ENCODE assay signal across 8 cellular contexts in genomic region chr10:35058134-35058533, GRCh38. TPM values are rescaled to one million over a fixed set of nuclear protein-coding genes. Genes with fewer than 3 reads are reported as not detected.
A peak's percentile ranks its signal among the peaks of the same experiment; 100 is the strongest.
DNase-seq lines count a peak whose midpoint lies in the region; ATAC-seq and TF ChIP-seq lines count a peak whose summit lies in the region.

No MANE protein-coding gene starts in this region.

- no peak overlapping the region for H3K4me3 ChIP-seq in HCT116 (replicated peaks in 1 of 2; ENCODE audit: low read depth in 1 of 2, low read length in 2 of 2)

- intact Hi-C loops in HCT116 (cut with micrococcal nuclease): no loop called here

- H3K27ac Mint-ChIP-seq in immature natural killer cell (peak overlapping the region; percentile 44 to 82 (median 70)), T-cell (peak overlapping the region in 1 of 2 donors; percentile 55)

- ATAC-seq in HCT116 (no peak), T-cell (replicated peaks in 1 of 4) (no peak)

- RAD21 ChIA-PET in HCT116 (lab: Charles Lee; ENCODE audit: low non-redundant PET in 1 of 2, low total read pairs in 2 of 2, uncharacterized antibody in 2 of 2, unreplicated experiment in 2 of 2): no interaction called here

- TF ChIP-seq CTCF in HCT116 (IDR thresholded peaks at IDR 0.05 in 2 of 3, conservative IDR thresholded peaks at IDR 0.05 in 1 of 3; ENCODE audit: borderline replicate concordance in 1 of 3, insufficient read depth in 1 of 3, low read depth in 2 of 3, low read length in 2 of 3): no peak

- CTCF ChIA-PET in HCT116 (lab: Charles Lee) (no interaction called here), T-cell (lab: Charles Lee) (no interaction called here)

- peaks cover 3 to 4% of the 10 kb centered on the region in 2 experiments; a peak in 1 of 4 replicates for H3K36me3 ChIP-seq in HCT116 (ENCODE audit: control insufficient read depth in 1 of 2, insufficient read depth in 2 of 2, low read length in 2 of 2)

- peaks cover 18 to 48% of the 10 kb centered on the region in 2 donors for H3K4me1 Mint-ChIP-seq in immature natural killer cell
- peaks cover 12 to 16% (median 12%) of the 10 kb centered on the region in 3 donors for H3K4me1 Mint-ChIP-seq in T-cell

- H3K9ac ChIP-seq in HCT116 (ENCODE audit: low read length): no peak overlapping the region

- no peaks in the 10 kb centered on the region for H3K27me3 ChIP-seq in HCT116 (ENCODE audit: insufficient read depth, low read length)

- POLR2A ChIA-PET in HCT116 (lab: Charles Lee) (no interaction called here), T-cell (lab: Charles Lee) (no interaction called here)

- H2AFZ ChIP-seq in HCT116 (ENCODE audit: low read depth, low read length, poor library complexity, severe bottlenecking): no peak overlapping the region

- H3K9me3 Mint-ChIP-seq in immature natural killer cell (peaks cover 0 to 1% (median 0%) of the 10 kb centered on the region in 6 donors), T-cell (no peaks in the 10 kb centered on the region)

- no peaks in the 10 kb centered on the region; the same call in 1 of the 2 replicates for H3K79me2 ChIP-seq in HCT116 (ENCODE audit: insufficient read depth, low read length)

- peaks cover 8 to 44% (median 28%) of the 10 kb centered on the region in 3 donors for H3K36me3 Mint-ChIP-seq in immature natural killer cell
- H3K36me3 Mint-ChIP-seq in T-cell: peaks cover 61% of the 10 kb centered on the region

- H3K9me2 ChIP-seq in HCT116 (ENCODE audit: insufficient read depth): no peaks in the 10 kb centered on the region

- H3K27ac ChIP-seq in HCT116 (ENCODE audit: low read depth, low read length): no peak overlapping the region

- BruUV-seq in HCT116 (replicated peaks; lab: Mats Ljungman, UMichigan): no TSS peak

- no peak for TF ChIP-seq RAD21 in HCT116 (IDR thresholded peaks at IDR 0.05; ENCODE audit: low read depth)

- no peaks in the 10 kb centered on the region for H4K20me1 ChIP-seq in HCT116 (ENCODE audit: insufficient read depth)

- H3K27me3 Mint-ChIP-seq in immature natural killer cell (ENCODE audit: low read depth in 3 of 3) (peaks cover 0 to 3% (median 2%) of the 10 kb centered on the region in 3 donors), T-cell (no peaks in the 10 kb centered on the region)

- TF ChIP-seq POLR2A in HCT116 (IDR thresholded peaks at IDR 0.05; ENCODE audit: borderline replicate concordance, extremely low read depth, insufficient read depth, insufficient read length): no peak

- peak overlapping the region; percentile 17; the same call in 1 of the 2 replicates for H3K4me2 ChIP-seq in HCT116 (ENCODE audit: low read length)

- peaks cover 0 to 5% of the 10 kb centered on the region in 2 experiments; a peak in 1 of 4 replicates for H3K4me1 ChIP-seq in HCT116 (ENCODE audit: control insufficient read depth in 1 of 2, insufficient read depth in 2 of 2, low read length in 2 of 2)

- peak; percentile 95 for DNase-seq in EH (ENCODE audit: low read depth)
- no peak for DNase-seq in HCT116 (ENCODE audit: low read depth, low spot score)
- DNase-seq in RPMI7951 (ENCODE audit: low read depth): peak; percentile 90
- no peak for DNase-seq in immature natural killer cell
- DNase-seq in NCI-H1048 (lab: John Stamatoyannopoulos, UW): no peak
- DNase-seq in T-cell: no peak
- no peak for DNase-seq in activated CD4-positive, CD25-positive, alpha-beta regulatory T cell (lab: John Stamatoyannopoulos, UW)
- no peak for DNase-seq in hypothalamus (lab: John Stamatoyannopoulos, UW)

- peak overlapping the region in 1 of 5 donors; percentile 49 for H3K4me3 Mint-ChIP-seq in immature natural killer cell
- H3K4me3 Mint-ChIP-seq in T-cell: no peak overlapping the region

- H3K9me3 ChIP-seq in HCT116 (ENCODE audit: control insufficient read depth in 1 of 2, insufficient read depth in 1 of 2, low read depth in 1 of 2, low read length in 2 of 2): no peaks in the 10 kb centered on the region

TF ChIP-seq in HCT116, 20 proteins besides CTCF, POLR2A, EP300 and RAD21:
- TF ChIP-seq CEBPB (IDR thresholded peaks at IDR 0.05; ENCODE audit: low read depth) (no peak), EGR1 (IDR thresholded peaks at IDR 0.05; ENCODE audit: low read depth) (no peak), SP1 (IDR thresholded peaks at IDR 0.05; ENCODE audit: low read depth) (no peak), REST (IDR thresholded peaks at IDR 0.05; ENCODE audit: low read depth) (no peak), TCF7L2 (IDR thresholded peaks at IDR 0.05; ENCODE audit: borderline replicate concordance, extremely low read depth, insufficient read depth, insufficient read length) (no peak), ELF1 (IDR thresholded peaks at IDR 0.05; ENCODE audit: borderline replicate concordance, low read depth) (no peak), JUND (IDR thresholded peaks at IDR 0.05) (no peak), FOSL1 (IDR thresholded peaks at IDR 0.05; ENCODE audit: low read depth) (no peak), ZFX (IDR thresholded peaks at IDR 0.05) (no peak), SRF (IDR thresholded peaks at IDR 0.05; ENCODE audit: low read depth) (no peak), EZH2 (IDR thresholded peaks at IDR 0.05) (no peak), SIN3A (IDR thresholded peaks at IDR 0.05; ENCODE audit: low read depth) (no peak)
- TF ChIP-seq, protein P1, sequence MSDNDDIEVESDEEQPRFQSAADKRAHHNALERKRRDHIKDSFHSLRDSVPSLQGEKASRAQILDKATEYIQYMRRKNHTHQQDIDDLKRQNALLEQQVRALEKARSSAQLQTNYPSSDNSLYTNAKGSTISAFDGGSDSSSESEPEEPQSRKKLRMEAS (IDR thresholded peaks at IDR 0.05): no peak
- TF ChIP-seq, protein P2, sequence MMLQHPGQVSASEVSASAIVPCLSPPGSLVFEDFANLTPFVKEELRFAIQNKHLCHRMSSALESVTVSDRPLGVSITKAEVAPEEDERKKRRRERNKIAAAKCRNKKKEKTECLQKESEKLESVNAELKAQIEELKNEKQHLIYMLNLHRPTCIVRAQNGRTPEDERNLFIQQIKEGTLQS (IDR thresholded peaks at IDR 0.05): no peak

RNA-seq across cellular contexts. Expression of gene CUL2, which starts 32.0 kb away (rescaled TPM):
- total RNA-seq in HCT116 (2021; ENCODE audit: unreplicated experiment) (36.1 TPM), T-cell (10 to 100 TPM; 29.5 to 35.6 (median 31.2) TPM)
- polyA plus RNA-seq in HCT116 (2012): 9.8 and 15.2 TPM in 2 replicates
- total RNA-seq in RPMI7951 (2014; rRNA removed; shearing (Covaris generic)): 48.9 and 51.9 TPM in 2 replicates
- 10 to 100 TPM; 15.8 to 34.2 (median 33.2) TPM for polyA plus RNA-seq in immature natural killer cell

Comparison
In these comparisons a context has a peak if more than half of its experiments do, and no peak if none do; other contexts are left out.
1. DNase-seq: peak in EH (single experiment) and RPMI7951 (single experiment); none in HCT116 (single experiment), immature natural killer cell (0 of 3), NCI-H1048 (single experiment), T-cell (0 of 34), activated CD4-positive, CD25-positive, alpha-beta regulatory T cell (0 of 4) and hypothalamus (0 of 51).